ENCODE assay signal across 11 cellular contexts in the genomic region with DNA sequence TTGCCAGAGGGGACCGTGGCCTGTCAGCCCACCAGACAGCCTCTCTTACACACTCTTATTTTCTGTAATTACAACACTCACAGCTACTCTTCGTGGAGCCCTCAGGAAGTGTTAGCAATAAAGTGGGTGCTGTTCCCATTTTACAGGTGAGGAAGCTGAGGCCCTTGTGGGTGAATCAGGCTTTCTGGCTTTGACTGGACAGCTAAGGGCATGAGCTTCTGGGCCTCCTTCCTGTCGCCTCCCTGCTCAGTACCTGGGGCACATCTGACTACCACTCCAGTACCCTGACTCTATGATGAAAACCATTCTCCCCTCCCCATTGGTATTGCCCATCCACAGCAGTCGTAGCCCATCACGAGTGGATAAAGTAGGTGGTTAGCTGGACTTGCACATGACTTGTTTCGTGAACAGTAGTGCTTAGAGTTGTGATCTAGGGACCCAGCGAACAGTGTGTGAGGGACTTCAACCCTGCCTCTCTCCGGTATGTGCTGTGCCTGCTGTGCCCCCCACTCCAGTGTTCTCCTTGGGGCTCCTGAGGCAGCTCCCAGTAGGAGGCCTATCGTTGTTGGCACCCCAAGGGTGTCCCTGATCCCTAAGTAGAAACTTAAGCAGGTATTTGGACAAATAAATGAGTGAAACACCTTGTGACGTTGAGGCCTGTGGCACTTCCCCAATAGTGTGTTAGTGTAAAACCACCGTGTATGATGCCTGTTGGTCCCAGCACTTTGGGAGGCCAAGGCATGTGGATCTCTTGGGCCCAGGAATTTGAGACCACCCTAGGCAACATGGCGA. TPM values are rescaled to one million over a fixed set of nuclear protein-coding genes. Genes with fewer than 3 reads are reported as not detected.
DNase-seq lines count a peak whose midpoint lies in the region; ATAC-seq, FAIRE-seq and TF ChIP-seq lines count a peak whose summit lies in the region.
"Had no signal": no experiment of that assay in that cellular context is flagged by ENCODE, and none has a peak within 500 bp of the region (broad histone marks: within the 10 kb centered on the region; RNA-seq: fewer than 3 reads in every experiment).

No MANE protein-coding gene starts in this region.

- H2AFZ ChIP-seq in H9 (ENCODE audit: low read length) = no peak overlapping the region

- DNase-seq in CD14-positive monocyte (ENCODE audit: low spot score) (no peak), H9 (no peak), hippocampal formation (lab: John Stamatoyannopoulos, UW) (no peak), small intestine (no peak), NCI-H345 treated with DMSO at 0.1 percent for 48 hours (lab: John Stamatoyannopoulos, UW; ENCODE audit: unreplicated experiment) (no peak)
- no peak for DNase-seq in activated CD8-positive, alpha-beta T cell treated with anti-CD3 and anti-CD28 coated beads, Interleukin-2, amount 10 ng/mL, durations not matched to agents 7 days and 5 days
- DNase-seq: NCI-H2081 had no signal

- no peak for FAIRE-seq in small intestine (lab: Jason Lieb, UNC)
- FAIRE-seq: frontal cortex had no signal

- no CpG with 5 or more reads among the region's 12 CpGs for WGBS in H9 (ENCODE audit: extremely low coverage, insufficient read length, low lambda C conversion rate)
- 95 to 98% methylated on average over 9 to 10 of the region's 12 CpGs for WGBS in mesodermal cell (ENCODE audit: insufficient coverage in 2 of 2), 2 experiments
- WGBS in small intestine, 3 donors = 80 to 86% (median 82%) methylated on average over 12 of the region's 12 CpGs

- CTCF ChIA-PET in activated CD8-positive, alpha-beta T cell treated with anti-CD3 and anti-CD28 coated beads, Interleukin-2, amount 10 ng/mL, durations not matched to agents 7 days and 5 days (lab: Charles Lee) = interaction anchor here (1.0 to 2.6 kb wide), 4 partner anchors 10 to 46 kb away, joined by 3 to 9 read pairs (median 6); a partner anchor contains a TSS

- H3K23me2 ChIP-seq in H9 (ENCODE audit: insufficient read length, low read depth, low read length, poor library complexity, severe bottlenecking) = no peaks in the 10 kb centered on the region

- no peak overlapping the region for H2BK12ac ChIP-seq in H9 (ENCODE audit: insufficient read length, low read depth, low read length)

- H3K27ac Mint-ChIP-seq in CD14-positive monocyte (peak overlapping the region; percentile 74 to 95 (median 88)), H9 (peak overlapping the region; percentile 33 to 63 (median 52); a peak in 5 of 7 replicates)
- H3K27ac Mint-ChIP-seq in activated CD8-positive, alpha-beta T cell treated with anti-CD3 and anti-CD28 coated beads, Interleukin-2, amount 10 ng/mL, durations not matched to agents 7 days and 5 days = peak overlapping the region; percentile 88

- H3K9me3 Mint-ChIP-seq in CD14-positive monocyte = peaks cover 0 to 2% (median 0%) of the 10 kb centered on the region in 7 donors
- H3K9me3 Mint-ChIP-seq in H9 = no peaks in the 10 kb centered on the region
- H3K9me3 Mint-ChIP-seq in activated CD8-positive, alpha-beta T cell treated with anti-CD3 and anti-CD28 coated beads, Interleukin-2, amount 10 ng/mL, durations not matched to agents 7 days and 5 days (ENCODE audit: insufficient read depth) = no peaks in the 10 kb centered on the region

- ATAC-seq in activated CD8-positive, alpha-beta T cell treated with anti-CD3 and anti-CD28 coated beads, Interleukin-2, amount 10 ng/mL, durations not matched to agents 7 days and 5 days = peak; percentile 6
- ATAC-seq in GM18868 (IDR thresholded peaks at IDR 0.05; ENCODE audit: unreplicated experiment) = no peak

- H3K4me1 Mint-ChIP-seq in CD14-positive monocyte = peaks cover 47% of the 10 kb centered on the region
- peaks cover 44 to 49% of the 10 kb centered on the region in 2 experiments for H3K4me1 Mint-ChIP-seq in H9
- H3K4me1 Mint-ChIP-seq in activated CD8-positive, alpha-beta T cell treated with anti-CD3 and anti-CD28 coated beads, Interleukin-2, amount 10 ng/mL, durations not matched to agents 7 days and 5 days (ENCODE audit: low read depth) = peaks cover 75% of the 10 kb centered on the region

- peaks cover 58% of the 10 kb centered on the region; the same call in 1 of the 2 replicates for H3K79me2 ChIP-seq in H9 (ENCODE audit: insufficient read depth, low read length)

- H3K4me3 Mint-ChIP-seq in CD14-positive monocyte = no peak overlapping the region
- H3K4me3 Mint-ChIP-seq in H9 = no peak overlapping the region
- peak overlapping the region; percentile 17 for H3K4me3 Mint-ChIP-seq in activated CD8-positive, alpha-beta T cell treated with anti-CD3 and anti-CD28 coated beads, Interleukin-2, amount 10 ng/mL, durations not matched to agents 7 days and 5 days

- H3K9me3 ChIP-seq in H9 (ENCODE audit: control insufficient read depth, low read depth, low read length) = no peaks in the 10 kb centered on the region
- no peaks in the 10 kb centered on the region for H3K9me3 ChIP-seq in mesodermal cell (ENCODE audit: control insufficient read depth, low read length)
- no peaks in the 10 kb centered on the region for H3K9me3 ChIP-seq in small intestine (ENCODE audit: control insufficient read depth, low read depth)

- H3K23ac ChIP-seq in H9 (ENCODE audit: insufficient read length, low read depth, low read length) = no peak overlapping the region

- H2BK5ac ChIP-seq in H9 (ENCODE audit: insufficient read length, low read length) = no peak overlapping the region

- no peak overlapping the region for H4K91ac ChIP-seq in H9 (ENCODE audit: insufficient read length, low read depth, low read length)

- no peak overlapping the region for H4K5ac ChIP-seq in H9 (ENCODE audit: insufficient read length, low read depth, low read length)

- H3K4me3 ChIP-seq in mesodermal cell (ENCODE audit: extremely low read depth, insufficient read depth, low read length, poor library complexity, severe bottlenecking) (no peak overlapping the region), small intestine (ENCODE audit: low read depth in 1 of 2, low read length in 2 of 2) (no peak overlapping the region)
- H3K4me3 ChIP-seq: cardiac muscle cell had no signal

- POLR2A ChIA-PET in activated CD8-positive, alpha-beta T cell treated with anti-CD3 and anti-CD28 coated beads, Interleukin-2, amount 10 ng/mL, durations not matched to agents 7 days and 5 days (lab: Charles Lee) = interaction anchor here (0.9 to 1.6 kb wide), 3 partner anchors 27 to 59 kb away, joined by 3 to 4 read pairs (median 3); no protein-coding TSS in a partner anchor

- H3K18ac ChIP-seq in H9 (ENCODE audit: insufficient read length, low read depth, low read length) = no peak overlapping the region

- no peak overlapping the region for H2BK120ac ChIP-seq in H9 (ENCODE audit: low read depth, low read length, poor library complexity, severe bottlenecking)

- no peak overlapping the region for H3K4ac ChIP-seq in H9 (ENCODE audit: low read depth, low read length)

- intact Hi-C loops in CD14-positive monocyte (cut with micrococcal nuclease) = no loop called here

- H2AK5ac ChIP-seq in H9 (ENCODE audit: insufficient read length, low read length) = no peak overlapping the region

- H3K9ac ChIP-seq in H9 (ENCODE audit: extremely low read depth, insufficient read length, low read length) = no peak overlapping the region

- H2BK20ac ChIP-seq in H9 (ENCODE audit: low read depth, low read length, poor library complexity, severe bottlenecking) = no peak overlapping the region

- H2BK15ac ChIP-seq in H9 (ENCODE audit: low read depth, low read length) = no peak overlapping the region

- H3K27ac ChIP-seq in H9 (ENCODE audit: insufficient read length, low read depth, low read length) (no peak overlapping the region), mesodermal cell (ENCODE audit: low read depth, low read length, severe bottlenecking) (peak overlapping the region; percentile 16), small intestine (ENCODE audit: low read depth in 1 of 2, low read length in 1 of 2) (peak overlapping the region in 1 of 2 donors; percentile 56)

- H3K79me1 ChIP-seq in H9 (ENCODE audit: insufficient read depth, low read depth, low read length, poor library complexity, severe bottlenecking) = peaks cover 9% of the 10 kb centered on the region

- TF ChIP-seq CTCF in CD14-positive monocyte (IDR thresholded peaks at IDR 0.05) (no peak), H9 (conservative IDR thresholded peaks at IDR 0.05) (no peak)

- no peak overlapping the region for H3K4me2 ChIP-seq in H9 (ENCODE audit: insufficient read depth, insufficient read length, low read length)

- H4K8ac ChIP-seq in H9 (replicated peaks; ENCODE audit: insufficient read length, low read depth, low read length) = no peak overlapping the region

- H3K27me3 ChIP-seq in H9 (ENCODE audit: insufficient read depth, low read length) = no peaks in the 10 kb centered on the region
- no peaks in the 10 kb centered on the region for H3K27me3 ChIP-seq in small intestine (ENCODE audit: control insufficient read depth in 2 of 2, insufficient read depth in 2 of 2, low read length in 2 of 2)
- H3K27me3 ChIP-seq: cardiac muscle cell had no signal

- H4K20me1 ChIP-seq in H9 (ENCODE audit: control insufficient read depth, insufficient read depth, insufficient read length) = no peaks in the 10 kb centered on the region

- peaks cover 28% of the 10 kb centered on the region for H3K36me3 ChIP-seq in mesodermal cell (ENCODE audit: control insufficient read depth, insufficient read depth, low read length)
- no peaks in the 10 kb centered on the region for H3K36me3 ChIP-seq in small intestine (ENCODE audit: control insufficient read depth in 2 of 2, insufficient read depth in 2 of 2, low read length in 2 of 2)
- H3K36me3 ChIP-seq: cardiac muscle cell had no signal

- H3K14ac ChIP-seq in H9 (ENCODE audit: insufficient read depth, low read length) = no peak overlapping the region

- H3K56ac ChIP-seq in H9 (ENCODE audit: insufficient read length, low read depth, low read length) = no peak overlapping the region

- H3T11ph ChIP-seq in H9 (ENCODE audit: low read length) = no peak overlapping the region

- H3K27me3 Mint-ChIP-seq in CD14-positive monocyte (ENCODE audit: low read depth in 3 of 3) (no peaks in the 10 kb centered on the region), H9 (ENCODE audit: low read depth) (no peaks in the 10 kb centered on the region)
- H3K27me3 Mint-ChIP-seq in activated CD8-positive, alpha-beta T cell treated with anti-CD3 and anti-CD28 coated beads, Interleukin-2, amount 10 ng/mL, durations not matched to agents 7 days and 5 days (ENCODE audit: low read depth) = no peaks in the 10 kb centered on the region

- H3K4me1 ChIP-seq in H9 (ENCODE audit: insufficient read depth, low read length) (peaks cover 14% of the 10 kb centered on the region; the same call in 1 of the 2 replicates), mesodermal cell (ENCODE audit: control insufficient read depth, insufficient read depth, low read length, poor library complexity, severe bottlenecking) (peaks cover 30% of the 10 kb centered on the region), small intestine (ENCODE audit: control insufficient read depth in 2 of 2, insufficient read depth in 1 of 2, low read depth in 1 of 2, low read length in 1 of 2) (peaks cover 0 to 15% of the 10 kb centered on the region in 2 donors)

- peaks cover 30 to 41% of the 10 kb centered on the region in 2 donors for H3K36me3 Mint-ChIP-seq in CD14-positive monocyte
- peaks cover 0 to 9% (median 5%) of the 10 kb centered on the region in 3 experiments; a peak in 4 of 7 replicates for H3K36me3 Mint-ChIP-seq in H9 (ENCODE audit: insufficient read depth in 1 of 3, low read depth in 3 of 3)
- H3K36me3 Mint-ChIP-seq in activated CD8-positive, alpha-beta T cell treated with anti-CD3 and anti-CD28 coated beads, Interleukin-2, amount 10 ng/mL, durations not matched to agents 7 days and 5 days (ENCODE audit: low read depth) = peaks cover 66% of the 10 kb centered on the region

RNA-seq across cellular contexts. Expression of a gene that starts 38.6 kb away (rescaled TPM):
- polyA plus RNA-seq in CD14-positive monocyte (1 to 10 TPM; 8.0 to 8.7 TPM), small intestine (10 to 100 TPM; 25.9 to 36.5 (median 29.5) TPM)
- total RNA-seq in H9 (2021) = 189 and 198 TPM in 2 replicates
- 100 to 1,000 TPM; 180 TPM for total RNA-seq in activated CD8-positive, alpha-beta T cell treated with anti-CD3 and anti-CD28 coated beads, Interleukin-2, amount 10 ng/mL, durations not matched to agents 7 days and 5 days
- polyA plus RNA-seq in mesodermal cell (2013, experiment 1 of 2) = 59.4 TPM
- polyA plus RNA-seq in mesodermal cell (2013, experiment 2 of 2) = 55.6 TPM
